7 cellular contexts compared by ENCODE assay signal in the genomic region with DNA sequence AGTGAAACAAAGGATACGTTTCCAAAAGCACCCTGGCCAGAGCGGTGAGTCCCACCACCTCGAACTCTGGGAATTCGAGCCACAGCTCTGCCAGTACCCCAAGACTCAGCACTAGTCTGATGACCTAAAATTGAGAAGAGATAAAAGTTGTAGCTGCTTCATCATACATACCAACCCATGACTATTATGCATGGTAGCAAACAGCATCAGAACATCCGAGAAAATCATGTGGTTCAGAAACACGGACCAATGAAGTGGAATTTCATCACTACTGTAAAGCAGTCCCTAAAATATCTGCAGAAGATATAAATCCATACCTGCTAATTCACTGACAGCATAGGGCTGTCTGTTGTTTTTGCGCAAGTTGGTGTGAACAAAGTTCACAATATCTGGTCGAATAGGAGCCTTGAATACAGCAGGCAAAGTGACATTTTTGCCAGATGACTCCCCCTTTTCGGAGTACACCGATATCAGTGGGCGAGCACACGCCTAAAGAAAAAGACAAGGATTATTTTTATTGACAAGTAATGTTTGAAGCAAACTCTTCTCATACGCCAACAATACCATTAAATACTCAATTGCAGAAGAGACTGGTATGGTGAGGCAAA. TPM values are rescaled to one million over a fixed set of nuclear protein-coding genes. Genes with fewer than 3 reads are reported as not detected.
A peak's percentile ranks its signal among the peaks of the same experiment; 100 is the strongest.
DNase-seq lines count a peak whose midpoint lies in the region; TF ChIP-seq lines count a peak whose summit lies in the region.
"Not testable (repeated sequence)": the region's sequence is repeated elsewhere in the genome, so short reads cannot be mapped to it uniquely, and the experiment has no call there.

No MANE protein-coding gene starts in this region.

- not testable (repeated sequence) for H3K27me3 ChIP-seq in GM06990 (replicated peaks; ENCODE audit: control insufficient read depth, insufficient read depth, low read length); MM.1S (replicated peaks; ENCODE audit: insufficient read depth, low read length); mesenchymal stem cell (ENCODE audit: control insufficient read depth in 1 of 2, insufficient read depth in 1 of 2, low read length in 2 of 2); sigmoid colon

- 67% methylated on average over 9 of the region's 13 CpGs for WGBS in mesenchymal stem cell
- WGBS in sigmoid colon, 2 donors, result 32 to 59% methylated on average over 13 of the region's 13 CpGs

- peaks cover 68% of the 10 kb centered on the region for H3K36me3 Mint-ChIP-seq in activated CD4-positive, alpha-beta T cell treated with anti-CD3 and anti-CD28 coated beads, Interleukin-2, amount 10 ng/mL, durations not matched to agents 24 days and 14 days (ENCODE audit: low read depth)
- peaks cover 67% of the 10 kb centered on the region for H3K36me3 Mint-ChIP-seq in MCF 10A (ENCODE audit: insufficient read depth, unreplicated experiment)

- peak overlapping the region; percentile 92 for H3K4me3 Mint-ChIP-seq in activated CD4-positive, alpha-beta T cell treated with anti-CD3 and anti-CD28 coated beads, Interleukin-2, amount 10 ng/mL, durations not matched to agents 24 days and 14 days
- peak overlapping the region; percentile 83 for H3K4me3 Mint-ChIP-seq in MCF 10A (ENCODE audit: unreplicated experiment)

- H3K4ac ChIP-seq in mesenchymal stem cell (ENCODE audit: low read depth in 1 of 2, low read length in 2 of 2), result not testable (repeated sequence)

- not testable (repeated sequence) for H2BK120ac ChIP-seq in mesenchymal stem cell (ENCODE audit: low read depth, low read length)

- H3K36me3 ChIP-seq in GM06990 (ENCODE audit: control insufficient read depth, insufficient read depth, low read length) (peaks cover 18% of the 10 kb centered on the region), MM.1S (replicated peaks; ENCODE audit: insufficient read depth, low read length) (peaks cover 27% of the 10 kb centered on the region; the same call in 1 of the 2 replicates), mesenchymal stem cell (ENCODE audit: control insufficient read depth in 1 of 2, insufficient read depth in 2 of 2, low read depth in 1 of 2, low read length in 2 of 2) (peaks cover 20 to 52% of the 10 kb centered on the region in 2 experiments), sigmoid colon (peaks cover 25 to 53% (median 44%) of the 10 kb centered on the region in 4 donors)

- H3K4me3 ChIP-seq in GM06990 (replicated peaks; ENCODE audit: low read depth, low read length) (peak overlapping the region; percentile 99), MM.1S (ENCODE audit: low read length) (peak overlapping the region; percentile 94), fibroblast of the aortic adventitia (ENCODE audit: low read depth, low read length) (peak overlapping the region; percentile 99), mesenchymal stem cell (ENCODE audit: insufficient read depth in 1 of 2, low read depth in 1 of 2, low read length in 2 of 2) (peak overlapping the region in 1 of 2 experiments; percentile 93), sigmoid colon (peak overlapping the region in 3 of 4 donors; percentile 72 to 87 (median 85))

- H3K27ac ChIP-seq in MM.1S (ENCODE audit: low read length) (peak overlapping the region; percentile 94; the same call in 1 of the 2 replicates), sigmoid colon (peak overlapping the region in 3 of 4 donors; percentile 88 to 90 (median 89))
- H3K27ac ChIP-seq in mesenchymal stem cell (ENCODE audit: low read length, poor library complexity, severe bottlenecking), result not testable (repeated sequence)

- H3K4me1 Mint-ChIP-seq in activated CD4-positive, alpha-beta T cell treated with anti-CD3 and anti-CD28 coated beads, Interleukin-2, amount 10 ng/mL, durations not matched to agents 24 days and 14 days, result peaks cover 51% of the 10 kb centered on the region
- peaks cover 11% of the 10 kb centered on the region for H3K4me1 Mint-ChIP-seq in MCF 10A (ENCODE audit: insufficient read depth, unreplicated experiment)

- H3F3A ChIP-seq in MM.1S (ENCODE audit: insufficient read depth, low read length), result peaks cover 67% of the 10 kb centered on the region

- H2BK15ac ChIP-seq in mesenchymal stem cell (ENCODE audit: low read depth, poor library complexity, severe bottlenecking), result not testable (repeated sequence)

- not testable (repeated sequence) for H3K27me3 Mint-ChIP-seq in activated CD4-positive, alpha-beta T cell treated with anti-CD3 and anti-CD28 coated beads, Interleukin-2, amount 10 ng/mL, durations not matched to agents 24 days and 14 days; MCF 10A (ENCODE audit: insufficient read depth, unreplicated experiment)

- not testable (repeated sequence) for H4K91ac ChIP-seq in mesenchymal stem cell (ENCODE audit: low read length)

- H4K20me1 ChIP-seq in MM.1S (ENCODE audit: insufficient read depth, low read length), result peaks cover 16% of the 10 kb centered on the region

- H3K4me1 ChIP-seq in MM.1S (ENCODE audit: low read length), result peaks cover 23% of the 10 kb centered on the region
- H3K4me1 ChIP-seq in mesenchymal stem cell (ENCODE audit: control insufficient read depth, insufficient read depth, low read depth, low read length), result not testable (repeated sequence)
- peaks cover 0 to 35% (median 25%) of the 10 kb centered on the region in 4 donors for H3K4me1 ChIP-seq in sigmoid colon

- not testable (repeated sequence) for BruUV-seq in MCF 10A (replicated peaks; lab: Mats Ljungman, UMichigan)

- H2BK5ac ChIP-seq in mesenchymal stem cell (ENCODE audit: low read depth, low read length, poor library complexity, severe bottlenecking), result not testable (repeated sequence)

- not testable (repeated sequence) for H2AFZ ChIP-seq in MM.1S (ENCODE audit: low read length); mesenchymal stem cell (ENCODE audit: low read depth, low read length)

- not testable (repeated sequence) for H2BK12ac ChIP-seq in mesenchymal stem cell (ENCODE audit: low read length in 2 of 2)

- H4K8ac ChIP-seq in mesenchymal stem cell (ENCODE audit: low read length), result not testable (repeated sequence)

- POLR2A ChIA-PET in MCF 10A (lab: Yijun Ruan, JAX), result interaction anchor here (0.6 to 3.7 kb wide), 21 partner anchors 11 to 892 kb away, joined by 3 to 90 read pairs (median 4); partner anchors contain the start of genes DIS3L, INTS14, MAP2K1 and RAB11A

- H3K23ac ChIP-seq in mesenchymal stem cell (ENCODE audit: low read length in 2 of 2), result not testable (repeated sequence)

- H3K9me3 ChIP-seq in MM.1S (replicated peaks; ENCODE audit: insufficient read depth, low read length); mesenchymal stem cell (ENCODE audit: control insufficient read depth, low read length); sigmoid colon: not testable (repeated sequence)

- H3K9me3 Mint-ChIP-seq in activated CD4-positive, alpha-beta T cell treated with anti-CD3 and anti-CD28 coated beads, Interleukin-2, amount 10 ng/mL, durations not matched to agents 24 days and 14 days; MCF 10A (ENCODE audit: unreplicated experiment): not testable (repeated sequence)

- H3K9me2 ChIP-seq in MM.1S (replicated peaks; ENCODE audit: insufficient read depth, low read length), result not testable (repeated sequence)

- intact Hi-C loops in activated CD4-positive, alpha-beta T cell treated with anti-CD3 and anti-CD28 coated beads, Interleukin-2, amount 10 ng/mL, durations not matched to agents 24 days and 14 days (cut with micrococcal nuclease), result loop anchor here (10.0 kb wide), 1 partner anchor 1772 kb away; the partner anchor contains the start of gene FEM1B
- intact Hi-C loops in MCF 10A (cut with micrococcal nuclease), result not testable (repeated sequence)
- intact Hi-C loops in sigmoid colon (cut with DNase I), result loop anchor here (5.0 kb wide), 1 partner anchor 349 kb away; no protein-coding TSS in a partner anchor

- CTCF ChIA-PET in MCF 10A (lab: Yijun Ruan, JAX), result interaction anchor here (1.7 kb wide), 1 partner anchor 115 kb away, joined by 4 read pairs; no protein-coding TSS in a partner anchor

- not testable (repeated sequence) for DNase-seq in GM06990 (ENCODE audit: extremely low read depth, insufficient read length); MM.1S; activated CD4-positive, alpha-beta T cell treated with anti-CD3 and anti-CD28 coated beads, Interleukin-2, amount 10 ng/mL, durations not matched to agents 24 days and 14 days; MCF 10A (ENCODE audit: unreplicated experiment); sigmoid colon
- DNase-seq in fibroblast of the aortic adventitia (ENCODE audit: low read depth) (peak; percentile 40), mesenchymal stem cell (peak; percentile 25)

- H3K9ac ChIP-seq in MM.1S (ENCODE audit: low read length), result peak overlapping the region; percentile 92
- H3K9ac ChIP-seq in mesenchymal stem cell (ENCODE audit: low read length), result peak overlapping the region; percentile 97

- peaks cover 76% of the 10 kb centered on the region for H3K79me2 ChIP-seq in MM.1S (ENCODE audit: low read length)

- not testable (repeated sequence) for H2AK5ac ChIP-seq in mesenchymal stem cell (ENCODE audit: low read length, severe bottlenecking)

- H3K14ac ChIP-seq in mesenchymal stem cell (ENCODE audit: low read length in 2 of 2), result not testable (repeated sequence)

- TF ChIP-seq CTCF in GM06990 (IDR thresholded peaks at IDR 0.05; ENCODE audit: insufficient read depth, low read length, poor library complexity, severe bottlenecking); MM.1S (IDR thresholded peaks at IDR 0.05; ENCODE audit: low read length); MCF 10A (IDR thresholded peaks at IDR 0.05; ENCODE audit: unreplicated experiment); fibroblast of the aortic adventitia (IDR thresholded peaks at IDR 0.05; ENCODE audit: insufficient read depth, low read length); sigmoid colon (IDR thresholded peaks at IDR 0.05): not testable (repeated sequence)

- H3K18ac ChIP-seq in mesenchymal stem cell (ENCODE audit: low read depth in 1 of 2, low read length in 2 of 2), result not testable (repeated sequence)

- H3K27ac Mint-ChIP-seq in activated CD4-positive, alpha-beta T cell treated with anti-CD3 and anti-CD28 coated beads, Interleukin-2, amount 10 ng/mL, durations not matched to agents 24 days and 14 days, result peak overlapping the region; percentile 98
- H3K27ac Mint-ChIP-seq in MCF 10A (ENCODE audit: low read depth, unreplicated experiment), result peak overlapping the region; percentile 94

- H3K79me1 ChIP-seq in mesenchymal stem cell (replicated peaks; ENCODE audit: low read length, poor library complexity, severe bottlenecking), result not testable (repeated sequence)

- H3K4me2 ChIP-seq in MM.1S (ENCODE audit: low read depth, low read length), result peak overlapping the region; percentile 79
- H3K4me2 ChIP-seq in mesenchymal stem cell (ENCODE audit: low read length, poor library complexity, severe bottlenecking), result peak overlapping the region; percentile 89

- not testable (repeated sequence) for TF ChIP-seq POLR2A in sigmoid colon (IDR thresholded peaks at IDR 0.05)

- not testable (repeated sequence) for TF ChIP-seq EP300 in sigmoid colon (IDR thresholded peaks at IDR 0.05)

RNA-seq across cellular contexts. Expression of gene RPL4, which starts 1.5 kb away (rescaled TPM):
- 3,393 and 3,435 TPM in 2 replicates for total RNA-seq in activated CD4-positive, alpha-beta T cell treated with anti-CD3 and anti-CD28 coated beads, Interleukin-2, amount 10 ng/mL, durations not matched to agents 24 days and 14 days
- total RNA-seq in MCF 10A (2022) (5,336 and 5,631 TPM in 2 replicates), fibroblast of the aortic adventitia (ENCODE audit: low replicate concordance) (3,473 and 4,222 TPM in 2 replicates), sigmoid colon (1,000 to 10,000 TPM; 2,778 to 9,223 (median 4,574) TPM)
- polyA plus RNA-seq in mesenchymal stem cell (2013, experiment 1 of 2), result 2,488 TPM
- polyA plus RNA-seq in mesenchymal stem cell (2013, experiment 2 of 2), result 2,592 TPM
- polyA plus RNA-seq in sigmoid colon, result 1,000 to 10,000 TPM; 1,665 to 3,282 (median 2,730) TPM

RNA-seq across cellular contexts. Expression of gene ZWILCH, which starts 2.0 kb away (rescaled TPM):
- total RNA-seq in activated CD4-positive, alpha-beta T cell treated with anti-CD3 and anti-CD28 coated beads, Interleukin-2, amount 10 ng/mL, durations not matched to agents 24 days and 14 days, result 37.1 and 41.1 TPM in 2 replicates
- total RNA-seq in MCF 10A (2022) (20.8 and 27.4 TPM in 2 replicates), fibroblast of the aortic adventitia (ENCODE audit: low replicate concordance) (7.8 and 36.5 TPM in 2 replicates), sigmoid colon (1 to 10 TPM; 3.1 to 8.2 (median 3.6) TPM)
- 6.7 TPM for polyA plus RNA-seq in mesenchymal stem cell (2013, experiment 1 of 2)
- 7.0 TPM for polyA plus RNA-seq in mesenchymal stem cell (2013, experiment 2 of 2)
- polyA plus RNA-seq in sigmoid colon, result 1 to 10 TPM; 5.8 to 9.3 (median 6.0) TPM

RNA-seq across cellular contexts. Expression of gene SNAPC5, which starts 5.6 kb away (rescaled TPM):
- 33.5 and 33.9 TPM in 2 replicates for total RNA-seq in activated CD4-positive, alpha-beta T cell treated with anti-CD3 and anti-CD28 coated beads, Interleukin-2, amount 10 ng/mL, durations not matched to agents 24 days and 14 days
- total RNA-seq in MCF 10A (2022) (22.9 and 24.6 TPM in 2 replicates), fibroblast of the aortic adventitia (ENCODE audit: low replicate concordance) (7.8 and 23.8 TPM in 2 replicates), sigmoid colon (10 to 100 TPM; 16.6 to 65.5 (median 53.3) TPM)
- 18.0 TPM for polyA plus RNA-seq in mesenchymal stem cell (2013, experiment 1 of 2)
- 18.2 TPM for polyA plus RNA-seq in mesenchymal stem cell (2013, experiment 2 of 2)
- polyA plus RNA-seq in sigmoid colon, result 10 to 100 TPM; 28.5 to 38.6 (median 30.0) TPM
